22 cellular contexts compared by ENCODE assay signal in genomic region chr14:49984419-49984818, GRCh38.
DNase-seq lines count a peak whose midpoint lies in the region; ATAC-seq, FAIRE-seq and TF ChIP-seq lines count a peak whose summit lies in the region.
"Had no signal": no experiment of that assay in that cellular context is flagged by ENCODE, and none has a peak within 500 bp of the region (broad histone marks: within the 10 kb centered on the region; RNA-seq: fewer than 3 reads in every experiment).

No MANE protein-coding gene starts in this region.

- WGBS in smooth muscle cell (ENCODE audit: low lambda C conversion rate), result 29% methylated on average over 2 of the region's 2 CpGs

- no peaks in the 10 kb centered on the region for H3K9me3 ChIP-seq in astrocyte (ENCODE audit: insufficient read depth, low read depth, low read length)
- no peaks in the 10 kb centered on the region for H3K9me3 ChIP-seq in smooth muscle cell (replicated peaks; ENCODE audit: low read depth)

- H3K27ac ChIP-seq in astrocyte (ENCODE audit: low read depth, low read length) (peak overlapping the region; percentile 27), smooth muscle cell (ENCODE audit: low read depth) (peak overlapping the region; percentile 82)

- no peak overlapping the region for H3K4me2 ChIP-seq in astrocyte (ENCODE audit: low read length)
- peak overlapping the region; percentile 49 for H3K4me2 ChIP-seq in smooth muscle cell

- no peak overlapping the region for H2AFZ ChIP-seq in astrocyte (ENCODE audit: low read depth, low read length)
- no peak overlapping the region for H2AFZ ChIP-seq in smooth muscle cell (ENCODE audit: low read depth)

- H3K9ac ChIP-seq in astrocyte (ENCODE audit: low read length) (no peak overlapping the region), smooth muscle cell (ENCODE audit: low read depth) (no peak overlapping the region)

- H3K27me3 ChIP-seq in astrocyte (ENCODE audit: insufficient read depth, low read length), result no peaks in the 10 kb centered on the region
- H3K27me3 ChIP-seq in smooth muscle cell (ENCODE audit: low read depth), result no peaks in the 10 kb centered on the region

- H3K4me3 Mint-ChIP-seq in activated T-cell treated with anti-CD3 and anti-CD28 coated beads, Interleukin-2, amount 50 U/mL, for 4 hours, result peak overlapping the region; percentile 42
- no peak overlapping the region for H3K4me3 Mint-ChIP-seq in astrocyte (ENCODE audit: unreplicated experiment)
- H3K4me3 Mint-ChIP-seq in stimulated activated naive B cell treated with anti-CD40 and anti-IgM and Interleukin-4, amounts not matched to agents 10 μg/mL and 1 μg/mL and 100 μg/mL, for 72 hours, result no peak overlapping the region
- H3K4me3 Mint-ChIP-seq: brain, nephron had no signal

- TF ChIP-seq CTCF in astrocyte (IDR thresholded peaks at IDR 0.05; ENCODE audit: insufficient read depth, low read depth, low read length) (no peak), smooth muscle cell (IDR thresholded peaks at IDR 0.05; ENCODE audit: borderline replicate concordance, insufficient read depth, poor library complexity, severe bottlenecking) (no peak)

- H3K79me2 ChIP-seq in astrocyte (ENCODE audit: insufficient read depth, low read length), result no peaks in the 10 kb centered on the region
- no peaks in the 10 kb centered on the region for H3K79me2 ChIP-seq in smooth muscle cell (ENCODE audit: low read depth)

- H3K36me3 Mint-ChIP-seq in activated T-cell treated with anti-CD3 and anti-CD28 coated beads, Interleukin-2, amount 50 U/mL, for 4 hours (ENCODE audit: insufficient read depth), result no peaks in the 10 kb centered on the region
- no peaks in the 10 kb centered on the region for H3K36me3 Mint-ChIP-seq in astrocyte (ENCODE audit: low read depth, unreplicated experiment)
- H3K36me3 Mint-ChIP-seq in stimulated activated naive B cell treated with anti-CD40 and anti-IgM and Interleukin-4, amounts not matched to agents 10 μg/mL and 1 μg/mL and 100 μg/mL, for 72 hours, result peaks cover 9 to 12% of the 10 kb centered on the region in 2 donors
- H3K36me3 Mint-ChIP-seq: brain had no signal

- peak; percentile 64 to 70 for ATAC-seq in activated T-cell treated with anti-CD3 and anti-CD28 coated beads, Interleukin-2, amount 50 U/mL, for 4 hours
- no peak for ATAC-seq in stimulated activated naive B cell treated with anti-CD40 and anti-IgM and Interleukin-4, amounts not matched to agents 10 μg/mL and 1 μg/mL and 100 μg/mL, for 72 hours (replicated peaks)
- no peak for ATAC-seq in HG03045 (IDR thresholded peaks at IDR 0.05; ENCODE audit: unreplicated experiment)
- no peak for ATAC-seq in HG02852 (IDR thresholded peaks at IDR 0.05; ENCODE audit: unreplicated experiment)
- ATAC-seq: HCT116, HepG2, Right ventricle myocardium inferior had no signal

- H3K9me3 Mint-ChIP-seq in activated T-cell treated with anti-CD3 and anti-CD28 coated beads, Interleukin-2, amount 50 U/mL, for 4 hours, result no peaks in the 10 kb centered on the region
- H3K9me3 Mint-ChIP-seq in astrocyte (ENCODE audit: unreplicated experiment), result no peaks in the 10 kb centered on the region
- H3K9me3 Mint-ChIP-seq in stimulated activated naive B cell treated with anti-CD40 and anti-IgM and Interleukin-4, amounts not matched to agents 10 μg/mL and 1 μg/mL and 100 μg/mL, for 72 hours, result no peaks in the 10 kb centered on the region
- H3K9me3 Mint-ChIP-seq: brain, nephron had no signal

- H3K27ac Mint-ChIP-seq in astrocyte (ENCODE audit: unreplicated experiment), result no peak overlapping the region
- no peak overlapping the region for H3K27ac Mint-ChIP-seq in stimulated activated naive B cell treated with anti-CD40 and anti-IgM and Interleukin-4, amounts not matched to agents 10 μg/mL and 1 μg/mL and 100 μg/mL, for 72 hours
- H3K27ac Mint-ChIP-seq: brain had no signal

- H4K20me1 ChIP-seq in astrocyte (ENCODE audit: insufficient read depth, low read length) (no peaks in the 10 kb centered on the region), smooth muscle cell (ENCODE audit: low read depth) (no peaks in the 10 kb centered on the region)

- no peaks in the 10 kb centered on the region for H3K36me3 ChIP-seq in astrocyte (ENCODE audit: insufficient read depth, low read length)
- no peaks in the 10 kb centered on the region for H3K36me3 ChIP-seq in smooth muscle cell (ENCODE audit: low read depth)

- FAIRE-seq in astrocyte (lab: Jason Lieb, UNC), result no peak
- FAIRE-seq: endometrium, HepG2 had no signal

- H3K4me1 ChIP-seq in astrocyte (ENCODE audit: insufficient read depth, low read length) (peaks cover 32% of the 10 kb centered on the region), smooth muscle cell (ENCODE audit: low read depth) (peaks cover 9% of the 10 kb centered on the region)

- H3K4me3 ChIP-seq in astrocyte (ENCODE audit: insufficient read depth, low read depth, low read length), result no peak overlapping the region
- H3K4me3 ChIP-seq in smooth muscle cell, result no peak overlapping the region

- H3K27me3 Mint-ChIP-seq in activated T-cell treated with anti-CD3 and anti-CD28 coated beads, Interleukin-2, amount 50 U/mL, for 4 hours (ENCODE audit: low read depth), result no peaks in the 10 kb centered on the region
- peaks cover 6% of the 10 kb centered on the region for H3K27me3 Mint-ChIP-seq in astrocyte (ENCODE audit: low read depth, unreplicated experiment)
- H3K27me3 Mint-ChIP-seq in stimulated activated naive B cell treated with anti-CD40 and anti-IgM and Interleukin-4, amounts not matched to agents 10 μg/mL and 1 μg/mL and 100 μg/mL, for 72 hours, result no peaks in the 10 kb centered on the region

- H3F3A ChIP-seq in smooth muscle cell (ENCODE audit: low read depth), result peaks cover 9% of the 10 kb centered on the region

- H3K4me1 Mint-ChIP-seq in activated T-cell treated with anti-CD3 and anti-CD28 coated beads, Interleukin-2, amount 50 U/mL, for 4 hours (ENCODE audit: low read depth), result peaks cover 67% of the 10 kb centered on the region
- H3K4me1 Mint-ChIP-seq in astrocyte (ENCODE audit: low read depth, unreplicated experiment), result peaks cover 19% of the 10 kb centered on the region
- peaks cover 19 to 42% of the 10 kb centered on the region in 2 donors for H3K4me1 Mint-ChIP-seq in stimulated activated naive B cell treated with anti-CD40 and anti-IgM and Interleukin-4, amounts not matched to agents 10 μg/mL and 1 μg/mL and 100 μg/mL, for 72 hours

- no peak for DNase-seq in activated T-cell treated with anti-CD3 and anti-CD28 coated beads, Interleukin-2, amount 50 U/mL, for 4 hours
- DNase-seq in activated T-cell treated with anti-CD3 and anti-CD28 coated beads, Interleukin-2, amount 50 U/mL, for 1 hour, result no peak
- DNase-seq in HCEC 1CT (peak; percentile 32), astrocyte (ENCODE audit: low read depth) (peak; percentile 57), smooth muscle cell (lab: John Stamatoyannopoulos, UW; ENCODE audit: unreplicated experiment) (no peak)
- no peak for DNase-seq in stimulated activated naive B cell treated with anti-CD40 and anti-IgM and Interleukin-4, amounts not matched to agents 10 μg/mL and 1 μg/mL and 100 μg/mL, for 72 hours
- DNase-seq: activated gamma-delta T cell treated with Interleukin-2 at 50 U/mL for 16 hours, cortex of kidney, DMS79 treated with DMSO at 0.1 percent for 48 hours, foreskin fibroblast, kidney glomerular epithelial cell, NCI-H1417, NCI-H2171, NCI-H69 had no signal

Comparison
In these comparisons a context has a peak if more than half of its experiments do, and no peak if none do; other contexts are left out.
1. ATAC-seq: peak in activated T-cell treated with anti-CD3 and anti-CD28 coated beads, Interleukin-2, amount 50 U/mL, for 4 hours (2 of 2); none in stimulated activated naive B cell treated with anti-CD40 and anti-IgM and Interleukin-4, amounts not matched to agents 10 μg/mL and 1 μg/mL and 100 μg/mL, for 72 hours (0 of 2), HG03045 (single experiment) and HG02852 (single experiment).
2. DNase-seq: peak in HCEC 1CT (single experiment) and astrocyte (single experiment); none in activated T-cell treated with anti-CD3 and anti-CD28 coated beads, Interleukin-2, amount 50 U/mL, for 4 hours (single experiment), activated T-cell treated with anti-CD3 and anti-CD28 coated beads, Interleukin-2, amount 50 U/mL, for 1 hour (single experiment), smooth muscle cell (single experiment) and stimulated activated naive B cell treated with anti-CD40 and anti-IgM and Interleukin-4, amounts not matched to agents 10 μg/mL and 1 μg/mL and 100 μg/mL, for 72 hours (single experiment).